In genomic region chr3:131502530-131503327, GRCh38 we compare ENCODE assay signal across 8 cellular contexts. TPM values are rescaled to one million over a fixed set of nuclear protein-coding genes. Genes with fewer than 3 reads are reported as not detected.
A peak's percentile ranks its signal among the peaks of the same experiment; 100 is the strongest.
DNase-seq lines count a peak whose midpoint lies in the region; ATAC-seq and TF ChIP-seq lines count a peak whose summit lies in the region.

Gene MRPL3, minus strand, starts transcription at chr3:131502971. Its CDS starts 150 bp downstream, at chr3:131502821.

- CTCF ChIA-PET in PC-9 (lab: Charles Lee): no interaction called here

- TSS peak; percentile 63 for BruUV-seq in PC-9 (replicated peaks; lab: Mats Ljungman, UMichigan)

- H3K9me3 ChIP-seq in PC-9 (ENCODE audit: insufficient read depth, low read depth): no peaks in the 10 kb centered on the region

- peaks cover 19% of the 10 kb centered on the region for H3K4me1 ChIP-seq in PC-9 (replicated peaks; ENCODE audit: insufficient read depth)

- TF ChIP-seq RAD21 in Ishikawa (IDR thresholded peaks at IDR 0.05; ENCODE audit: low read depth): no peak

- peak; percentile 77 for TF ChIP-seq POLR2A in erythroblast (IDR thresholded peaks at IDR 0.05; ENCODE audit: low read length)

- H3K4me2 ChIP-seq in PC-9: peak within 1 kb of the TSS; percentile 92

- POLR2A ChIA-PET in PC-9 (lab: Charles Lee; ENCODE audit: unreplicated experiment): no interaction called here

- no peak for TF ChIP-seq CTCF in PC-9 (conservative IDR thresholded peaks at IDR 0.05)

- H3F3A ChIP-seq in PC-9 (ENCODE audit: insufficient read depth, low read depth): no peaks in the 10 kb centered on the region

- H3K9me2 ChIP-seq in PC-9 (ENCODE audit: insufficient read depth): no peaks in the 10 kb centered on the region

- peak; percentile 86 for DNase-seq in DMS153 treated with DMSO at 0.1 percent for 48 hours (lab: John Stamatoyannopoulos, UW; ENCODE audit: unreplicated experiment)
- DNase-seq in PC-9: peak; percentile 71 to 79
- DNase-seq in activated T-cell treated with anti-CD3 and anti-CD28 coated beads, Interleukin-2, amount 50 U/mL, for 1 hour: peak; percentile 83
- DNase-seq in erythroblast (lab: John Stamatoyannopoulos, UW): peak; percentile 93
- peak; percentile 85 for DNase-seq in mucosa of gallbladder (ENCODE audit: low spot score)
- peak; percentile 74 for DNase-seq in stimulated activated CD8-positive, alpha-beta memory T cell treated with anti-CD3 and anti-CD28 coated beads, Interleukin-4, amount 100 ng/mL, for 24 hours (ENCODE audit: low read depth)

- no peaks in the 10 kb centered on the region for H3K27me3 ChIP-seq in PC-9 (ENCODE audit: insufficient read depth, low read depth)

- H2AFZ ChIP-seq in PC-9: peak within 1 kb of the TSS; percentile 94

- peak within 1 kb of the TSS; percentile 78 for H3K4me3 ChIP-seq in PC-9

- H3K27ac ChIP-seq in PC-9: peak within 1 kb of the TSS; percentile 70

- peak; percentile 23; the same call in 1 of the 2 replicates for TF ChIP-seq EP300 in Ishikawa (IDR thresholded peaks at IDR 0.05; ENCODE audit: borderline replicate concordance)

- intact Hi-C loops in PC-9 (cut with micrococcal nuclease; ENCODE audit: unreplicated experiment): no loop called here

- no peaks in the 10 kb centered on the region for H4K20me1 ChIP-seq in PC-9 (ENCODE audit: insufficient read depth)

- ATAC-seq in GM21619 (IDR thresholded peaks at IDR 0.05; ENCODE audit: unreplicated experiment): peak; percentile 94

- H3K36me3 ChIP-seq in PC-9 (ENCODE audit: low read depth): peaks cover 27% of the 10 kb centered on the region

- peaks cover 37% of the 10 kb centered on the region for H3K79me2 ChIP-seq in PC-9 (ENCODE audit: low read depth)

TF ChIP-seq in Ishikawa, 13 proteins besides CTCF, POLR2A, EP300 and RAD21:
- TF ChIP-seq TEAD4 (IDR thresholded peaks at IDR 0.05): peak; percentile 52; the same call in 1 of the 2 replicates
- peak; percentile 97 for TF ChIP-seq TAF1 (IDR thresholded peaks at IDR 0.05; ENCODE audit: low read depth)
- 0 out of 2 replicates have a peak, but pooled peaks have one; percentile 25 for TF ChIP-seq EGR1 (IDR thresholded peaks at IDR 0.05)
- TF ChIP-seq, protein P1, sequence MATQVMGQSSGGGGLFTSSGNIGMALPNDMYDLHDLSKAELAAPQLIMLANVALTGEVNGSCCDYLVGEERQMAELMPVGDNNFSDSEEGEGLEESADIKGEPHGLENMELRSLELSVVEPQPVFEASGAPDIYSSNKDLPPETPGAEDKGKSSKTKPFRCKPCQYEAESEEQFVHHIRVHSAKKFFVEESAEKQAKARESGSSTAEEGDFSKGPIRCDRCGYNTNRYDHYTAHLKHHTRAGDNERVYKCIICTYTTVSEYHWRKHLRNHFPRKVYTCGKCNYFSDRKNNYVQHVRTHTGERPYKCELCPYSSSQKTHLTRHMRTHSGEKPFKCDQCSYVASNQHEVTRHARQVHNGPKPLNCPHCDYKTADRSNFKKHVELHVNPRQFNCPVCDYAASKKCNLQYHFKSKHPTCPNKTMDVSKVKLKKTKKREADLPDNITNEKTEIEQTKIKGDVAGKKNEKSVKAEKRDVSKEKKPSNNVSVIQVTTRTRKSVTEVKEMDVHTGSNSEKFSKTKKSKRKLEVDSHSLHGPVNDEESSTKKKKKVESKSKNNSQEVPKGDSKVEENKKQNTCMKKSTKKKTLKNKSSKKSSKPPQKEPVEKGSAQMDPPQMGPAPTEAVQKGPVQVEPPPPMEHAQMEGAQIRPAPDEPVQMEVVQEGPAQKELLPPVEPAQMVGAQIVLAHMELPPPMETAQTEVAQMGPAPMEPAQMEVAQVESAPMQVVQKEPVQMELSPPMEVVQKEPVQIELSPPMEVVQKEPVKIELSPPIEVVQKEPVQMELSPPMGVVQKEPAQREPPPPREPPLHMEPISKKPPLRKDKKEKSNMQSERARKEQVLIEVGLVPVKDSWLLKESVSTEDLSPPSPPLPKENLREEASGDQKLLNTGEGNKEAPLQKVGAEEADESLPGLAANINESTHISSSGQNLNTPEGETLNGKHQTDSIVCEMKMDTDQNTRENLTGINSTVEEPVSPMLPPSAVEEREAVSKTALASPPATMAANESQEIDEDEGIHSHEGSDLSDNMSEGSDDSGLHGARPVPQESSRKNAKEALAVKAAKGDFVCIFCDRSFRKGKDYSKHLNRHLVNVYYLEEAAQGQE (IDR thresholded peaks at IDR 0.05; ENCODE audit: low read depth): 0 out of 2 replicates have a peak, but pooled peaks have one; percentile 14
- TF ChIP-seq, protein P2, sequence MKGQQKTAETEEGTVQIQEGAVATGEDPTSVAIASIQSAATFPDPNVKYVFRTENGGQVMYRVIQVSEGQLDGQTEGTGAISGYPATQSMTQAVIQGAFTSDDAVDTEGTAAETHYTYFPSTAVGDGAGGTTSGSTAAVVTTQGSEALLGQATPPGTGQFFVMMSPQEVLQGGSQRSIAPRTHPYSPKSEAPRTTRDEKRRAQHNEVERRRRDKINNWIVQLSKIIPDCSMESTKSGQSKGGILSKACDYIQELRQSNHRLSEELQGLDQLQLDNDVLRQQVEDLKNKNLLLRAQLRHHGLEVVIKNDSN (IDR thresholded peaks at IDR 0.05): peak; percentile 69
- TF ChIP-seq CEBPB (IDR thresholded peaks at IDR 0.05): peak; percentile 76
- TF ChIP-seq, protein P3, sequence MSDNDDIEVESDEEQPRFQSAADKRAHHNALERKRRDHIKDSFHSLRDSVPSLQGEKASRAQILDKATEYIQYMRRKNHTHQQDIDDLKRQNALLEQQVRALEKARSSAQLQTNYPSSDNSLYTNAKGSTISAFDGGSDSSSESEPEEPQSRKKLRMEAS (IDR thresholded peaks at IDR 0.05): peak; percentile 100
- no peak for TF ChIP-seq FOXM1 (IDR thresholded peaks at IDR 0.05; ENCODE audit: borderline replicate concordance, low read depth)
- peak; percentile 83 for TF ChIP-seq TCF12 (IDR thresholded peaks at IDR 0.05; ENCODE audit: low read depth)
- TF ChIP-seq CREB1 (IDR thresholded peaks at IDR 0.05; ENCODE audit: low read depth): no peak
- peak; percentile 96 for TF ChIP-seq YY1 (IDR thresholded peaks at IDR 0.05; ENCODE audit: low read depth)
- TF ChIP-seq ZBTB7A (IDR thresholded peaks at IDR 0.05; ENCODE audit: low read depth): no peak

RNA-seq across cellular contexts. Expression of gene MRPL3, which starts in this region (rescaled TPM):
- total RNA-seq in PC-9 (2021) (109 and 110 TPM in 2 replicates), mucosa of gallbladder (51.1 TPM)

Comparison
In these comparisons a context has a peak if more than half of its experiments do, and no peak if none do; other contexts are left out.
1. Peak in every context shown above with its lines: DNase-seq, ATAC-seq, H3K4me3 ChIP-seq and H3K27ac ChIP-seq.